Comparison of ENCODE assay signal across 9 cellular contexts in genomic region chr11:559712-560304, GRCh38. TPM values are rescaled to one million over a fixed set of nuclear protein-coding genes. Genes with fewer than 3 reads are reported as not detected.
DNase-seq lines count a peak whose midpoint lies in the region; ATAC-seq, FAIRE-seq and TF ChIP-seq lines count a peak whose summit lies in the region.
"Had no signal": no experiment of that assay in that cellular context is flagged by ENCODE, and none has a peak within 500 bp of the region (broad histone marks: within the 10 kb centered on the region; RNA-seq: fewer than 3 reads in every experiment).

No MANE protein-coding gene starts in this region.

- FAIRE-seq in astrocyte (lab: Jason Lieb, UNC): no peak
- FAIRE-seq: endometrium had no signal

- DNase-seq in activated naive CD4-positive, alpha-beta T cell (lab: John Stamatoyannopoulos, UW): no peak
- DNase-seq in astrocyte (ENCODE audit: low read depth) (no peak), memory B cell (ENCODE audit: low spot score in 2 of 2) (no peak), type B pancreatic cell (ENCODE audit: extremely low spot score, unreplicated experiment) (no peak), NCI-H1092 treated with DMSO at 0.1 percent for 48 hours (lab: John Stamatoyannopoulos, UW) (no peak), CD1c-positive myeloid dendritic cell (ENCODE audit: extremely low spot score) (no peak), NCI-H187 (lab: John Stamatoyannopoulos, UW) (no peak)

- no peaks in the 10 kb centered on the region for H3K36me3 Mint-ChIP-seq in activated naive CD4-positive, alpha-beta T cell treated with anti-CD3 and anti-CD28 coated beads, Interleukin-2, amount 50 U/mL, for 24 hours
- H3K36me3 Mint-ChIP-seq in astrocyte (ENCODE audit: low read depth, unreplicated experiment) (peaks cover 9% of the 10 kb centered on the region), memory B cell (peaks cover 2% of the 10 kb centered on the region), type B pancreatic cell (no peaks in the 10 kb centered on the region)

- H3K79me2 ChIP-seq in astrocyte (ENCODE audit: insufficient read depth, low read length): no peaks in the 10 kb centered on the region

- no peak overlapping the region for H3K27ac ChIP-seq in astrocyte (ENCODE audit: low read depth, low read length)

- no peaks in the 10 kb centered on the region for H4K20me1 ChIP-seq in astrocyte (ENCODE audit: insufficient read depth, low read length)

- no peak overlapping the region for H3K9ac ChIP-seq in astrocyte (ENCODE audit: low read length)

- no peak for ATAC-seq in memory B cell (ENCODE audit: low read depth)

- H3K36me3 ChIP-seq in astrocyte (ENCODE audit: insufficient read depth, low read length): no peaks in the 10 kb centered on the region

- H3K27me3 ChIP-seq in astrocyte (ENCODE audit: insufficient read depth, low read length): peaks cover 23% of the 10 kb centered on the region

- peak overlapping the region; percentile 93 for H3K4me2 ChIP-seq in astrocyte (ENCODE audit: low read length)

- TF ChIP-seq CTCF in astrocyte (IDR thresholded peaks at IDR 0.05; ENCODE audit: insufficient read depth, low read depth, low read length): no peak
- TF ChIP-seq CTCF in type B pancreatic cell (conservative IDR thresholded peaks at IDR 0.05): no peak

- peaks cover 8% of the 10 kb centered on the region for H3K4me1 ChIP-seq in astrocyte (ENCODE audit: insufficient read depth, low read length)

- peak overlapping the region; percentile 9 for H3K27ac Mint-ChIP-seq in activated naive CD4-positive, alpha-beta T cell treated with anti-CD3 and anti-CD28 coated beads, Interleukin-2, amount 50 U/mL, for 24 hours
- peak overlapping the region; percentile 70 for H3K27ac Mint-ChIP-seq in astrocyte (ENCODE audit: unreplicated experiment)
- peak overlapping the region; percentile 82 for H3K27ac Mint-ChIP-seq in memory B cell
- H3K27ac Mint-ChIP-seq in type B pancreatic cell: peak overlapping the region; percentile 77

- peak overlapping the region; percentile 67 for H3K4me3 ChIP-seq in astrocyte (ENCODE audit: insufficient read depth, low read depth, low read length)

- no peaks in the 10 kb centered on the region for H3K27me3 Mint-ChIP-seq in activated naive CD4-positive, alpha-beta T cell treated with anti-CD3 and anti-CD28 coated beads, Interleukin-2, amount 50 U/mL, for 24 hours
- H3K27me3 Mint-ChIP-seq in astrocyte (ENCODE audit: low read depth, unreplicated experiment) (peaks cover 9% of the 10 kb centered on the region), memory B cell (no peaks in the 10 kb centered on the region), type B pancreatic cell (peaks cover 18% of the 10 kb centered on the region)

- H3K9me3 Mint-ChIP-seq in activated naive CD4-positive, alpha-beta T cell treated with anti-CD3 and anti-CD28 coated beads, Interleukin-2, amount 50 U/mL, for 24 hours: no peaks in the 10 kb centered on the region
- H3K9me3 Mint-ChIP-seq in astrocyte (ENCODE audit: unreplicated experiment): peaks cover 2% of the 10 kb centered on the region
- no peaks in the 10 kb centered on the region for H3K9me3 Mint-ChIP-seq in memory B cell
- H3K9me3 Mint-ChIP-seq in type B pancreatic cell: no peaks in the 10 kb centered on the region

- peak overlapping the region; percentile 73 for H2AFZ ChIP-seq in astrocyte (ENCODE audit: low read depth, low read length)

- peaks cover 17% of the 10 kb centered on the region for H3K4me1 Mint-ChIP-seq in activated naive CD4-positive, alpha-beta T cell treated with anti-CD3 and anti-CD28 coated beads, Interleukin-2, amount 50 U/mL, for 24 hours
- H3K4me1 Mint-ChIP-seq in astrocyte (ENCODE audit: low read depth, unreplicated experiment): peaks cover 4% of the 10 kb centered on the region
- H3K4me1 Mint-ChIP-seq in memory B cell: peaks cover 16% of the 10 kb centered on the region
- H3K4me1 Mint-ChIP-seq in type B pancreatic cell (ENCODE audit: unreplicated experiment): peaks cover 5% of the 10 kb centered on the region

- no peaks in the 10 kb centered on the region for H3K9me3 ChIP-seq in astrocyte (ENCODE audit: insufficient read depth, low read depth, low read length)

- H3K4me3 Mint-ChIP-seq in activated naive CD4-positive, alpha-beta T cell treated with anti-CD3 and anti-CD28 coated beads, Interleukin-2, amount 50 U/mL, for 24 hours: peak overlapping the region; percentile 62
- H3K4me3 Mint-ChIP-seq in astrocyte (ENCODE audit: unreplicated experiment) (peak overlapping the region; percentile 81), memory B cell (peak overlapping the region; percentile 92), type B pancreatic cell (peak overlapping the region; percentile 83)

RNA-seq across cellular contexts. Expression of gene LMNTD2, which starts 0.7 kb away (rescaled TPM):
- 2.5 and 2.8 TPM in 2 replicates for total RNA-seq in astrocyte
- total RNA-seq in type B pancreatic cell (ENCODE audit: low replicate concordance): 6.7 and 7.2 TPM in 2 replicates

RNA-seq across cellular contexts. Expression of gene RASSF7, which starts 1.0 kb away (rescaled TPM):
- total RNA-seq in astrocyte: 31.1 and 32.3 TPM in 2 replicates
- total RNA-seq in type B pancreatic cell (ENCODE audit: low replicate concordance): 35.7 and 75.8 TPM in 2 replicates

RNA-seq across cellular contexts. Expression of gene PHRF1, which starts 16.5 kb away (rescaled TPM):
- total RNA-seq in astrocyte (38.0 and 38.3 TPM in 2 replicates), type B pancreatic cell (ENCODE audit: low replicate concordance) (38.7 and 40.8 TPM in 2 replicates)

RNA-seq across cellular contexts. Expression of gene LRRC56, which starts 22.5 kb away (rescaled TPM):
- 0.82 and 1.8 TPM in 2 replicates for total RNA-seq in astrocyte
- total RNA-seq in type B pancreatic cell (ENCODE audit: low replicate concordance): 1.7 and 1.8 TPM in 2 replicates

RNA-seq across cellular contexts. Expression of gene HRAS, which starts 24.4 kb away (rescaled TPM):
- total RNA-seq in astrocyte: 78.5 and 84.2 TPM in 2 replicates
- total RNA-seq in type B pancreatic cell (ENCODE audit: low replicate concordance): 54.6 and 63.1 TPM in 2 replicates

Comparison
In these comparisons a context has a peak if more than half of its experiments do, and no peak if none do; other contexts are left out.
1. H3K27ac Mint-ChIP-seq: peak in every context shown above with its lines; median percentile 82 in memory B cell; 77 in type B pancreatic cell; 70 in astrocyte; 9 in activated naive CD4-positive, alpha-beta T cell treated with anti-CD3 and anti-CD28 coated beads, Interleukin-2, amount 50 U/mL, for 24 hours.